Comparison of ENCODE assay signal across 1 cellular context in the genomic region with DNA sequence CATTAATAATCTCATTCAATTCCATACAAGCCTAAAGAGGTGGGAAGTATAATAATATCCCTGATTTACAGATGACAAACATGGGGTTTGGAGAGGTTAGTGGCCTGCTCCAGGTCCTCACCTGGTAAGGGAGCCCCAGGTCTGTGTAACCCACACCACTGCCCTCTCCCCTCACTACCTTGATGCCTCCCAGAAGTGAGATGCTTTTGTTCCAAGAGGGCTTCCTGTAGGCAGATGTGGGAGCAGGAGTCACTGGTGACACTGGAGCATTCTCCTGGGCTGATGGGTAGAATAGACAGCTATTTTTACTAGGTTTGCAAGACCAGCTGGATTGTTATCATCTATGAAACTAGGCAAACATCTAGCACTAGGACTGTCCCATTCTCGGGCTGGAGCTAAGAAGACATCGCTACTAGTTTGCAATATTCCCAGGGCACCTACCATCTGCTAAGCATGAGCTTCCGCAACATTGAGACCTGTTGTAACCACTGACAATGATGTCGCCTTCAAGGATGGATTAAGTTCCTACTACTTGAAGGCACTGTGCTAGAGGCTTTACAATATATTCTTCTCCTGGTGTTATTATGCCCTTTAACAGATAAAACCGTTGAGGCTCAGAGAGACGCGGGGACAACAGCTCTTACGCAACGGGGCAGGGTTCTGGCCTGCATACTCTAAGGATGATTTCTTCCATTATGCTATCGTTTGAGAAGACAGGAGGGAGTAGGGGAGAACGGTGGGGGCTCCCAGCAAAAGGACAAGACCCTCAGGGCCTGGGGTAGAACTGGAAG.
TF ChIP-seq lines count a peak whose summit lies in the region.

No MANE protein-coding gene starts in this region.

TF ChIP-seq in WTC11, 78 proteins besides CTCF, POLR2A, EP300 and RAD21 (continued from another document):
- TF ChIP-seq, protein P1, sequence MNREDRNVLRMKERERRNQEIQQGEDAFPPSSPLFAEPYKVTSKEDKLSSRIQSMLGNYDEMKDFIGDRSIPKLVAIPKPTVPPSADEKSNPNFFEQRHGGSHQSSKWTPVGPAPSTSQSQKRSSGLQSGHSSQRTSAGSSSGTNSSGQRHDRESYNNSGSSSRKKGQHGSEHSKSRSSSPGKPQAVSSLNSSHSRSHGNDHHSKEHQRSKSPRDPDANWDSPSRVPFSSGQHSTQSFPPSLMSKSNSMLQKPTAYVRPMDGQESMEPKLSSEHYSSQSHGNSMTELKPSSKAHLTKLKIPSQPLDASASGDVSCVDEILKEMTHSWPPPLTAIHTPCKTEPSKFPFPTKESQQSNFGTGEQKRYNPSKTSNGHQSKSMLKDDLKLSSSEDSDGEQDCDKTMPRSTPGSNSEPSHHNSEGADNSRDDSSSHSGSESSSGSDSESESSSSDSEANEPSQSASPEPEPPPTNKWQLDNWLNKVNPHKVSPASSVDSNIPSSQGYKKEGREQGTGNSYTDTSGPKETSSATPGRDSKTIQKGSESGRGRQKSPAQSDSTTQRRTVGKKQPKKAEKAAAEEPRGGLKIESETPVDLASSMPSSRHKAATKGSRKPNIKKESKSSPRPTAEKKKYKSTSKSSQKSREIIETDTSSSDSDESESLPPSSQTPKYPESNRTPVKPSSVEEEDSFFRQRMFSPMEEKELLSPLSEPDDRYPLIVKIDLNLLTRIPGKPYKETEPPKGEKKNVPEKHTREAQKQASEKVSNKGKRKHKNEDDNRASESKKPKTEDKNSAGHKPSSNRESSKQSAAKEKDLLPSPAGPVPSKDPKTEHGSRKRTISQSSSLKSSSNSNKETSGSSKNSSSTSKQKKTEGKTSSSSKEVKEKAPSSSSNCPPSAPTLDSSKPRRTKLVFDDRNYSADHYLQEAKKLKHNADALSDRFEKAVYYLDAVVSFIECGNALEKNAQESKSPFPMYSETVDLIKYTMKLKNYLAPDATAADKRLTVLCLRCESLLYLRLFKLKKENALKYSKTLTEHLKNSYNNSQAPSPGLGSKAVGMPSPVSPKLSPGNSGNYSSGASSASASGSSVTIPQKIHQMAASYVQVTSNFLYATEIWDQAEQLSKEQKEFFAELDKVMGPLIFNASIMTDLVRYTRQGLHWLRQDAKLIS (CRISPR knock-in tag; IDR thresholded peaks at IDR 0.05; ENCODE audit: borderline replicate concordance): no peak
TF ChIP-seq in WTC11: peak in this region for 0.
